ENCODE assay signal across 1 cellular context in the genomic region with DNA sequence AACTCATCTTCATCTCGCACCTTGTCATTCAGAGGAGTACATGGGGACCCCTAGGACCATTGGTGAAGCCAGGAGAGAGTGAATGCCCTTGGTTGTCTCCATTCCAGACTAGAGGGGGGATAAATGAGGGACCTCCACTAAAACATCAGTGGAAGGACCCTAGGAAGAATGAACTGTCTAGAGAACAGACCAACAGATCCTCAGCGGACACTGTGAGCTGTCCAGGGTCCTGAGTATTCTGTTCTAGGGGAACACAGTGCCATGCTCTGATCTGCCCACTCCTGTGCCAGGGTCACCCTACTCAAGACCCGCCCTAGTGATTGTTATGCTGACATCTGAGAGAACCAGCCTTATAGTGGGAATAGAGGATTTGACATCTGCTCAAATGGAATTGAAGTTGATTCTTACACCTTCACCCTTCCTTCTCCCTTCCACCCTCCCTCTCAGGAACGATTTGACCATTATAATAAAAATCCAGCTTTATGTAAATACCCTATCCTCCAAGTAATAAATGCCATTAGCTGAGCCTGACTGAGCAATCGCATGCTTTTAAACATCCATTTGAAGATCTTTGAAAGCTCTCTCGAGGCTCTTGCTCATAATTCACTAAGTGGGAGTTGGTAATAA.
A peak's percentile ranks its signal among the peaks of the same experiment; 100 is the strongest.
TF ChIP-seq lines count a peak whose summit lies in the region.

No MANE protein-coding gene starts in this region.

TF ChIP-seq in HepG2, 621 proteins besides CTCF, POLR2A, EP300 and RAD21 (continued from another document and continues in another):
- TF ChIP-seq, protein P1, sequence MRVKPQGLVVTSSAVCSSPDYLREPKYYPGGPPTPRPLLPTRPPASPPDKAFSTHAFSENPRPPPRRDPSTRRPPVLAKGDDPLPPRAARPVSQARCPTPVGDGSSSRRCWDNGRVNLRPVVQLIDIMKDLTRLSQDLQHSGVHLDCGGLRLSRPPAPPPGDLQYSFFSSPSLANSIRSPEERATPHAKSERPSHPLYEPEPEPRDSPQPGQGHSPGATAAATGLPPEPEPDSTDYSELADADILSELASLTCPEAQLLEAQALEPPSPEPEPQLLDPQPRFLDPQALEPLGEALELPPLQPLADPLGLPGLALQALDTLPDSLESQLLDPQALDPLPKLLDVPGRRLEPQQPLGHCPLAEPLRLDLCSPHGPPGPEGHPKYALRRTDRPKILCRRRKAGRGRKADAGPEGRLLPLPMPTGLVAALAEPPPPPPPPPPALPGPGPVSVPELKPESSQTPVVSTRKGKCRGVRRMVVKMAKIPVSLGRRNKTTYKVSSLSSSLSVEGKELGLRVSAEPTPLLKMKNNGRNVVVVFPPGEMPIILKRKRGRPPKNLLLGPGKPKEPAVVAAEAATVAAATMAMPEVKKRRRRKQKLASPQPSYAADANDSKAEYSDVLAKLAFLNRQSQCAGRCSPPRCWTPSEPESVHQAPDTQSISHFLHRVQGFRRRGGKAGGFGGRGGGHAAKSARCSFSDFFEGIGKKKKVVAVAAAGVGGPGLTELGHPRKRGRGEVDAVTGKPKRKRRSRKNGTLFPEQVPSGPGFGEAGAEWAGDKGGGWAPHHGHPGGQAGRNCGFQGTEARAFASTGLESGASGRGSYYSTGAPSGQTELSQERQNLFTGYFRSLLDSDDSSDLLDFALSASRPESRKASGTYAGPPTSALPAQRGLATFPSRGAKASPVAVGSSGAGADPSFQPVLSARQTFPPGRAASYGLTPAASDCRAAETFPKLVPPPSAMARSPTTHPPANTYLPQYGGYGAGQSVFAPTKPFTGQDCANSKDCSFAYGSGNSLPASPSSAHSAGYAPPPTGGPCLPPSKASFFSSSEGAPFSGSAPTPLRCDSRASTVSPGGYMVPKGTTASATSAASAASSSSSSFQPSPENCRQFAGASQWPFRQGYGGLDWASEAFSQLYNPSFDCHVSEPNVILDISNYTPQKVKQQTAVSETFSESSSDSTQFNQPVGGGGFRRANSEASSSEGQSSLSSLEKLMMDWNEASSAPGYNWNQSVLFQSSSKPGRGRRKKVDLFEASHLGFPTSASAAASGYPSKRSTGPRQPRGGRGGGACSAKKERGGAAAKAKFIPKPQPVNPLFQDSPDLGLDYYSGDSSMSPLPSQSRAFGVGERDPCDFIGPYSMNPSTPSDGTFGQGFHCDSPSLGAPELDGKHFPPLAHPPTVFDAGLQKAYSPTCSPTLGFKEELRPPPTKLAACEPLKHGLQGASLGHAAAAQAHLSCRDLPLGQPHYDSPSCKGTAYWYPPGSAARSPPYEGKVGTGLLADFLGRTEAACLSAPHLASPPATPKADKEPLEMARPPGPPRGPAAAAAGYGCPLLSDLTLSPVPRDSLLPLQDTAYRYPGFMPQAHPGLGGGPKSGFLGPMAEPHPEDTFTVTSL (CRISPR knock-in tag; IDR thresholded peaks at IDR 0.05; ENCODE audit: borderline replicate concordance): no peak
- TF ChIP-seq PAF1 (CRISPR knock-in tag; IDR thresholded peaks at IDR 0.05) (no peak), ARNT2 (CRISPR knock-in tag; IDR thresholded peaks at IDR 0.05; ENCODE audit: low read depth) (peak; percentile 51; the same call in 1 of the 2 replicates), ZSCAN25 (CRISPR knock-in tag; IDR thresholded peaks at IDR 0.05) (no peak), ZNF441 (CRISPR knock-in tag; IDR thresholded peaks at IDR 0.05; ENCODE audit: borderline replicate concordance) (peak; percentile 76; the same call in 1 of the 2 replicates), ZBTB38 (CRISPR knock-in tag; IDR thresholded peaks at IDR 0.05) (0 out of 2 replicates have a peak, but pooled peaks have one; percentile 39), ZNF766 (CRISPR knock-in tag; IDR thresholded peaks at IDR 0.05; ENCODE audit: borderline replicate concordance) (no peak), SKI (IDR thresholded peaks at IDR 0.05; ENCODE audit: partially characterized antibody) (no peak), AGO1 (IDR thresholded peaks at IDR 0.05; ENCODE audit: low read depth, low read length, poor library complexity, severe bottlenecking) (no peak), ZNF605 (CRISPR knock-in tag; IDR thresholded peaks at IDR 0.05) (no peak), KDM5A (IDR thresholded peaks at IDR 0.05; ENCODE audit: borderline replicate concordance, low read length) (no peak), ZNF484 (CRISPR knock-in tag; IDR thresholded peaks at IDR 0.05; ENCODE audit: borderline replicate concordance, low read depth) (no peak)
- TF ChIP-seq, protein P2, sequence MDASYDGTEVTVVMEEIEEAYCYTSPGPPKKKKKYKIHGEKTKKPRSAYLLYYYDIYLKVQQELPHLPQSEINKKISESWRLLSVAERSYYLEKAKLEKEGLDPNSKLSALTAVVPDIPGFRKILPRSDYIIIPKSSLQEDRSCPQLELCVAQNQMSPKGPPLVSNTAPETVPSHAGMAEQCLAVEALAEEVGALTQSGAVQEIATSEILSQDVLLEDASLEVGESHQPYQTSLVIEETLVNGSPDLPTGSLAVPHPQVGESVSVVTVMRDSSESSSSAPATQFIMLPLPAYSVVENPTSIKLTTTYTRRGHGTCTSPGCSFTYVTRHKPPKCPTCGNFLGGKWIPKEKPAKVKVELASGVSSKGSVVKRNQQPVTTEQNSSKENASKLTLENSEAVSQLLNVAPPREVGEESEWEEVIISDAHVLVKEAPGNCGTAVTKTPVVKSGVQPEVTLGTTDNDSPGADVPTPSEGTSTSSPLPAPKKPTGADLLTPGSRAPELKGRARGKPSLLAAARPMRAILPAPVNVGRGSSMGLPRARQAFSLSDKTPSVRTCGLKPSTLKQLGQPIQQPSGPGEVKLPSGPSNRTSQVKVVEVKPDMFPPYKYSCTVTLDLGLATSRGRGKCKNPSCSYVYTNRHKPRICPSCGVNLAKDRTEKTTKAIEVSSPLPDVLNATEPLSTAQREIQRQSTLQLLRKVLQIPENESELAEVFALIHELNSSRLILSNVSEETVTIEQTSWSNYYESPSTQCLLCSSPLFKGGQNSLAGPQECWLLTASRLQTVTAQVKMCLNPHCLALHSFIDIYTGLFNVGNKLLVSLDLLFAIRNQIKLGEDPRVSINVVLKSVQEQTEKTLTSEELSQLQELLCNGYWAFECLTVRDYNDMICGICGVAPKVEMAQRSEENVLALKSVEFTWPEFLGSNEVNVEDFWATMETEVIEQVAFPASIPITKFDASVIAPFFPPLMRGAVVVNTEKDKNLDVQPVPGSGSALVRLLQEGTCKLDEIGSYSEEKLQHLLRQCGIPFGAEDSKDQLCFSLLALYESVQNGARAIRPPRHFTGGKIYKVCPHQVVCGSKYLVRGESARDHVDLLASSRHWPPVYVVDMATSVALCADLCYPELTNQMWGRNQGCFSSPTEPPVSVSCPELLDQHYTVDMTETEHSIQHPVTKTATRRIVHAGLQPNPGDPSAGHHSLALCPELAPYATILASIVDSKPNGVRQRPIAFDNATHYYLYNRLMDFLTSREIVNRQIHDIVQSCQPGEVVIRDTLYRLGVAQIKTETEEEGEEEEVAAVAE (CRISPR knock-in tag; IDR thresholded peaks at IDR 0.05; ENCODE audit: borderline replicate concordance): peak; percentile 84; the same call in 1 of the 2 replicates
- TF ChIP-seq, protein P3, sequence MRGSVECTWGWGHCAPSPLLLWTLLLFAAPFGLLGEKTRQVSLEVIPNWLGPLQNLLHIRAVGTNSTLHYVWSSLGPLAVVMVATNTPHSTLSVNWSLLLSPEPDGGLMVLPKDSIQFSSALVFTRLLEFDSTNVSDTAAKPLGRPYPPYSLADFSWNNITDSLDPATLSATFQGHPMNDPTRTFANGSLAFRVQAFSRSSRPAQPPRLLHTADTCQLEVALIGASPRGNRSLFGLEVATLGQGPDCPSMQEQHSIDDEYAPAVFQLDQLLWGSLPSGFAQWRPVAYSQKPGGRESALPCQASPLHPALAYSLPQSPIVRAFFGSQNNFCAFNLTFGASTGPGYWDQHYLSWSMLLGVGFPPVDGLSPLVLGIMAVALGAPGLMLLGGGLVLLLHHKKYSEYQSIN (CRISPR knock-in tag; IDR thresholded peaks at IDR 0.05; ENCODE audit: borderline replicate concordance): no peak
- TF ChIP-seq, protein P4, sequence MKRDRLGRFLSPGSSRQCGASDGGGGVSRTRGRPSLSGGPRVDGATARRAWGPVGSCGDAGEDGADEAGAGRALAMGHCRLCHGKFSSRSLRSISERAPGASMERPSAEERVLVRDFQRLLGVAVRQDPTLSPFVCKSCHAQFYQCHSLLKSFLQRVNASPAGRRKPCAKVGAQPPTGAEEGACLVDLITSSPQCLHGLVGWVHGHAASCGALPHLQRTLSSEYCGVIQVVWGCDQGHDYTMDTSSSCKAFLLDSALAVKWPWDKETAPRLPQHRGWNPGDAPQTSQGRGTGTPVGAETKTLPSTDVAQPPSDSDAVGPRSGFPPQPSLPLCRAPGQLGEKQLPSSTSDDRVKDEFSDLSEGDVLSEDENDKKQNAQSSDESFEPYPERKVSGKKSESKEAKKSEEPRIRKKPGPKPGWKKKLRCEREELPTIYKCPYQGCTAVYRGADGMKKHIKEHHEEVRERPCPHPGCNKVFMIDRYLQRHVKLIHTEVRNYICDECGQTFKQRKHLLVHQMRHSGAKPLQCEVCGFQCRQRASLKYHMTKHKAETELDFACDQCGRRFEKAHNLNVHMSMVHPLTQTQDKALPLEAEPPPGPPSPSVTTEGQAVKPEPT (CRISPR knock-in tag; IDR thresholded peaks at IDR 0.05; ENCODE audit: low read depth): no peak
- TF ChIP-seq, protein P5, sequence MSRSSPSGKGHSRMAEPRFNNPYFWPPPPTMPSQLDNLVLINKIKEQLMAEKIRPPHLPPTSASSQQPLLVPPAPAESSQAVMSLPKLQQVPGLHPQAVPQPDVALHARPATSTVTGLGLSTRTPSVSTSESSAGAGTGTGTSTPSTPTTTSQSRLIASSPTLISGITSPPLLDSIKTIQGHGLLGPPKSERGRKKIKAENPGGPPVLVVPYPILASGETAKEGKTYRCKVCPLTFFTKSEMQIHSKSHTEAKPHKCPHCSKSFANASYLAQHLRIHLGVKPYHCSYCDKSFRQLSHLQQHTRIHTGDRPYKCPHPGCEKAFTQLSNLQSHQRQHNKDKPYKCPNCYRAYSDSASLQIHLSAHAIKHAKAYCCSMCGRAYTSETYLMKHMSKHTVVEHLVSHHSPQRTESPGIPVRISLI (CRISPR knock-in tag; IDR thresholded peaks at IDR 0.05; ENCODE audit: borderline replicate concordance): no peak
- TF ChIP-seq, protein P6, sequence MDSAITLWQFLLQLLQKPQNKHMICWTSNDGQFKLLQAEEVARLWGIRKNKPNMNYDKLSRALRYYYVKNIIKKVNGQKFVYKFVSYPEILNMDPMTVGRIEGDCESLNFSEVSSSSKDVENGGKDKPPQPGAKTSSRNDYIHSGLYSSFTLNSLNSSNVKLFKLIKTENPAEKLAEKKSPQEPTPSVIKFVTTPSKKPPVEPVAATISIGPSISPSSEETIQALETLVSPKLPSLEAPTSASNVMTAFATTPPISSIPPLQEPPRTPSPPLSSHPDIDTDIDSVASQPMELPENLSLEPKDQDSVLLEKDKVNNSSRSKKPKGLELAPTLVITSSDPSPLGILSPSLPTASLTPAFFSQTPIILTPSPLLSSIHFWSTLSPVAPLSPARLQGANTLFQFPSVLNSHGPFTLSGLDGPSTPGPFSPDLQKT (CRISPR knock-in tag; IDR thresholded peaks at IDR 0.05; ENCODE audit: borderline replicate concordance): no peak
- TF ChIP-seq, protein P7, sequence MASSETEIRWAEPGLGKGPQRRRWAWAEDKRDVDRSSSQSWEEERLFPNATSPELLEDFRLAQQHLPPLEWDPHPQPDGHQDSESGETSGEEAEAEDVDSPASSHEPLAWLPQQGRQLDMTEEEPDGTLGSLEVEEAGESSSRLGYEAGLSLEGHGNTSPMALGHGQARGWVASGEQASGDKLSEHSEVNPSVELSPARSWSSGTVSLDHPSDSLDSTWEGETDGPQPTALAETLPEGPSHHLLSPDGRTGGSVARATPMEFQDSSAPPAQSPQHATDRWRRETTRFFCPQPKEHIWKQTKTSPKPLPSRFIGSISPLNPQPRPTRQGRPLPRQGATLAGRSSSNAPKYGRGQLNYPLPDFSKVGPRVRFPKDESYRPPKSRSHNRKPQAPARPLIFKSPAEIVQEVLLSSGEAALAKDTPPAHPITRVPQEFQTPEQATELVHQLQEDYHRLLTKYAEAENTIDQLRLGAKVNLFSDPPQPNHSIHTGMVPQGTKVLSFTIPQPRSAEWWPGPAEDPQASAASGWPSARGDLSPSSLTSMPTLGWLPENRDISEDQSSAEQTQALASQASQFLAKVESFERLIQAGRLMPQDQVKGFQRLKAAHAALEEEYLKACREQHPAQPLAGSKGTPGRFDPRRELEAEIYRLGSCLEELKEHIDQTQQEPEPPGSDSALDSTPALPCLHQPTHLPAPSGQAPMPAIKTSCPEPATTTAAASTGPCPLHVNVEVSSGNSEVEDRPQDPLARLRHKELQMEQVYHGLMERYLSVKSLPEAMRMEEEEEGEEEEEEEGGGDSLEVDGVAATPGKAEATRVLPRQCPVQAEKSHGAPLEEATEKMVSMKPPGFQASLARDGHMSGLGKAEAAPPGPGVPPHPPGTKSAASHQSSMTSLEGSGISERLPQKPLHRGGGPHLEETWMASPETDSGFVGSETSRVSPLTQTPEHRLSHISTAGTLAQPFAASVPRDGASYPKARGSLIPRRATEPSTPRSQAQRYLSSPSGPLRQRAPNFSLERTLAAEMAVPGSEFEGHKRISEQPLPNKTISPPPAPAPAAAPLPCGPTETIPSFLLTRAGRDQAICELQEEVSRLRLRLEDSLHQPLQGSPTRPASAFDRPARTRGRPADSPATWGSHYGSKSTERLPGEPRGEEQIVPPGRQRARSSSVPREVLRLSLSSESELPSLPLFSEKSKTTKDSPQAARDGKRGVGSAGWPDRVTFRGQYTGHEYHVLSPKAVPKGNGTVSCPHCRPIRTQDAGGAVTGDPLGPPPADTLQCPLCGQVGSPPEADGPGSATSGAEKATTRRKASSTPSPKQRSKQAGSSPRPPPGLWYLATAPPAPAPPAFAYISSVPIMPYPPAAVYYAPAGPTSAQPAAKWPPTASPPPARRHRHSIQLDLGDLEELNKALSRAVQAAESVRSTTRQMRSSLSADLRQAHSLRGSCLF (CRISPR knock-in tag; IDR thresholded peaks at IDR 0.05; ENCODE audit: borderline replicate concordance): no peak
- TF ChIP-seq, protein P8, sequence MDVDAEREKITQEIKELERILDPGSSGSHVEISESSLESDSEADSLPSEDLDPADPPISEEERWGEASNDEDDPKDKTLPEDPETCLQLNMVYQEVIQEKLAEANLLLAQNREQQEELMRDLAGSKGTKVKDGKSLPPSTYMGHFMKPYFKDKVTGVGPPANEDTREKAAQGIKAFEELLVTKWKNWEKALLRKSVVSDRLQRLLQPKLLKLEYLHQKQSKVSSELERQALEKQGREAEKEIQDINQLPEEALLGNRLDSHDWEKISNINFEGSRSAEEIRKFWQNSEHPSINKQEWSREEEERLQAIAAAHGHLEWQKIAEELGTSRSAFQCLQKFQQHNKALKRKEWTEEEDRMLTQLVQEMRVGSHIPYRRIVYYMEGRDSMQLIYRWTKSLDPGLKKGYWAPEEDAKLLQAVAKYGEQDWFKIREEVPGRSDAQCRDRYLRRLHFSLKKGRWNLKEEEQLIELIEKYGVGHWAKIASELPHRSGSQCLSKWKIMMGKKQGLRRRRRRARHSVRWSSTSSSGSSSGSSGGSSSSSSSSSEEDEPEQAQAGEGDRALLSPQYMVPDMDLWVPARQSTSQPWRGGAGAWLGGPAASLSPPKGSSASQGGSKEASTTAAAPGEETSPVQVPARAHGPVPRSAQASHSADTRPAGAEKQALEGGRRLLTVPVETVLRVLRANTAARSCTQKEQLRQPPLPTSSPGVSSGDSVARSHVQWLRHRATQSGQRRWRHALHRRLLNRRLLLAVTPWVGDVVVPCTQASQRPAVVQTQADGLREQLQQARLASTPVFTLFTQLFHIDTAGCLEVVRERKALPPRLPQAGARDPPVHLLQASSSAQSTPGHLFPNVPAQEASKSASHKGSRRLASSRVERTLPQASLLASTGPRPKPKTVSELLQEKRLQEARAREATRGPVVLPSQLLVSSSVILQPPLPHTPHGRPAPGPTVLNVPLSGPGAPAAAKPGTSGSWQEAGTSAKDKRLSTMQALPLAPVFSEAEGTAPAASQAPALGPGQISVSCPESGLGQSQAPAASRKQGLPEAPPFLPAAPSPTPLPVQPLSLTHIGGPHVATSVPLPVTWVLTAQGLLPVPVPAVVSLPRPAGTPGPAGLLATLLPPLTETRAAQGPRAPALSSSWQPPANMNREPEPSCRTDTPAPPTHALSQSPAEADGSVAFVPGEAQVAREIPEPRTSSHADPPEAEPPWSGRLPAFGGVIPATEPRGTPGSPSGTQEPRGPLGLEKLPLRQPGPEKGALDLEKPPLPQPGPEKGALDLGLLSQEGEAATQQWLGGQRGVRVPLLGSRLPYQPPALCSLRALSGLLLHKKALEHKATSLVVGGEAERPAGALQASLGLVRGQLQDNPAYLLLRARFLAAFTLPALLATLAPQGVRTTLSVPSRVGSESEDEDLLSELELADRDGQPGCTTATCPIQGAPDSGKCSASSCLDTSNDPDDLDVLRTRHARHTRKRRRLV (CRISPR knock-in tag; IDR thresholded peaks at IDR 0.05): no peak
